30 cellular contexts compared by ENCODE assay signal in genomic region chr4:186859420-186859819, GRCh38.
"Had no signal": no experiment of that assay in that cellular context is flagged by ENCODE, and none has a peak within 500 bp of the region (broad histone marks: within the 10 kb centered on the region; RNA-seq: fewer than 3 reads in every experiment).

No MANE protein-coding gene starts in this region.

- H3K4me1 ChIP-seq: left lung, lower lobe of right lung, pancreas, prostate gland, stomach, testis, thyroid gland, transverse colon, upper lobe of right lung had no signal

- H3K27me3 Mint-ChIP-seq: naive B cell; stimulated activated naive B cell treated with anti-CD40 and anti-IgM and Interleukin-4, amounts not matched to agents 10 μg/mL and 1 μg/mL and 100 μg/mL, for 72 hours had no signal

- H3K36me3 ChIP-seq: left lung, lower lobe of right lung, pancreas, prostate gland, stomach, thyroid gland, transverse colon, upper lobe of right lung had no signal

- H3K27ac ChIP-seq: left lung, lower lobe of right lung, pancreas, prostate gland, skin epidermis, stomach, testis, thyroid gland, transverse colon, upper lobe of right lung had no signal

- H3K27ac Mint-ChIP-seq: immature natural killer cell; mesothelial cell of epicardium; naive B cell; natural killer cell; nephron progenitor cell; stimulated activated naive B cell treated with anti-CD40 and anti-IgM and Interleukin-4, amounts not matched to agents 10 μg/mL and 1 μg/mL and 100 μg/mL, for 72 hours had no signal

- H3K4me3 Mint-ChIP-seq: immature natural killer cell; mesothelial cell of epicardium; naive B cell; natural killer cell; nephron progenitor cell; stimulated activated naive B cell treated with anti-CD40 and anti-IgM and Interleukin-4, amounts not matched to agents 10 μg/mL and 1 μg/mL and 100 μg/mL, for 72 hours had no signal

- H3K9me3 Mint-ChIP-seq: nephron progenitor cell had no signal

- H3K36me3 Mint-ChIP-seq: mesothelial cell of epicardium; naive B cell; natural killer cell; stimulated activated naive B cell treated with anti-CD40 and anti-IgM and Interleukin-4, amounts not matched to agents 10 μg/mL and 1 μg/mL and 100 μg/mL, for 72 hours had no signal

- DNase-seq: hypothalamus; immature natural killer cell; kidney; left colon; left lung; lower lobe of right lung; mammary epithelial cell; mesenchymal stem cell; naive B cell; natural killer cell; nephron progenitor cell; pancreas; posterior cingulate gyrus; retina; right cardiac atrium; stimulated activated CD4-positive, alpha-beta T cell treated with anti-CD3 and anti-CD28 coated beads, Interleukin-12 subunit alpha, Interleukin-12 subunit beta, amount 100 ng/mL, for 4 hours; stimulated activated CD4-positive, alpha-beta T cell treated with anti-CD3 and anti-CD28 coated beads, Interleukin-15, amount 100 ng/mL, for 24 hours; stimulated activated CD4-positive, alpha-beta T cell treated with anti-CD3 and anti-CD28 coated beads, Interleukin-2, amount 100 ng/mL, for 24 hours; stimulated activated CD4-positive, alpha-beta T cell treated with anti-CD3 and anti-CD28 coated beads, Interleukin-4, amount 100 ng/mL, for 1 hour; stimulated activated naive B cell treated with anti-CD40 and anti-IgM and Interleukin-4, amounts not matched to agents 10 μg/mL and 1 μg/mL and 100 μg/mL, for 72 hours; stimulated activated naive CD8-positive, alpha-beta T cell treated with anti-CD3 and anti-CD28 coated beads, Interleukin-15, Interleukin-2, amounts not matched to agents 100 U/mL and 50 U/mL, for 24 hours; stomach; testis; thyroid gland; transverse colon; upper lobe of right lung had no signal

- H3K4me1 Mint-ChIP-seq: immature natural killer cell; naive B cell; natural killer cell; nephron progenitor cell; stimulated activated naive B cell treated with anti-CD40 and anti-IgM and Interleukin-4, amounts not matched to agents 10 μg/mL and 1 μg/mL and 100 μg/mL, for 72 hours had no signal

- ATAC-seq: left colon; left lung; lower lobe of right lung; natural killer cell; pancreas; right cardiac atrium; sciatic nerve; stimulated activated naive B cell treated with anti-CD40 and anti-IgM and Interleukin-4, amounts not matched to agents 10 μg/mL and 1 μg/mL and 100 μg/mL, for 72 hours; stimulated activated naive CD8-positive, alpha-beta T cell treated with anti-CD3 and anti-CD28 coated beads, Interleukin-15, Interleukin-2, amounts not matched to agents 100 U/mL and 50 U/mL, for 24 hours; upper lobe of right lung had no signal

- H3K27me3 ChIP-seq: left lung, pancreas, stomach, testis, thyroid gland, transverse colon, upper lobe of right lung had no signal

- H3K4me3 ChIP-seq: left lung, lower lobe of right lung, pancreas, prostate gland, skin epidermis, stomach, testis, thyroid gland, transverse colon, upper lobe of right lung had no signal

- H3K9me3 ChIP-seq: left lung, lower lobe of right lung, pancreas, prostate gland, stomach, testis, thyroid gland, transverse colon, upper lobe of right lung had no signal
